In the genomic region with DNA sequence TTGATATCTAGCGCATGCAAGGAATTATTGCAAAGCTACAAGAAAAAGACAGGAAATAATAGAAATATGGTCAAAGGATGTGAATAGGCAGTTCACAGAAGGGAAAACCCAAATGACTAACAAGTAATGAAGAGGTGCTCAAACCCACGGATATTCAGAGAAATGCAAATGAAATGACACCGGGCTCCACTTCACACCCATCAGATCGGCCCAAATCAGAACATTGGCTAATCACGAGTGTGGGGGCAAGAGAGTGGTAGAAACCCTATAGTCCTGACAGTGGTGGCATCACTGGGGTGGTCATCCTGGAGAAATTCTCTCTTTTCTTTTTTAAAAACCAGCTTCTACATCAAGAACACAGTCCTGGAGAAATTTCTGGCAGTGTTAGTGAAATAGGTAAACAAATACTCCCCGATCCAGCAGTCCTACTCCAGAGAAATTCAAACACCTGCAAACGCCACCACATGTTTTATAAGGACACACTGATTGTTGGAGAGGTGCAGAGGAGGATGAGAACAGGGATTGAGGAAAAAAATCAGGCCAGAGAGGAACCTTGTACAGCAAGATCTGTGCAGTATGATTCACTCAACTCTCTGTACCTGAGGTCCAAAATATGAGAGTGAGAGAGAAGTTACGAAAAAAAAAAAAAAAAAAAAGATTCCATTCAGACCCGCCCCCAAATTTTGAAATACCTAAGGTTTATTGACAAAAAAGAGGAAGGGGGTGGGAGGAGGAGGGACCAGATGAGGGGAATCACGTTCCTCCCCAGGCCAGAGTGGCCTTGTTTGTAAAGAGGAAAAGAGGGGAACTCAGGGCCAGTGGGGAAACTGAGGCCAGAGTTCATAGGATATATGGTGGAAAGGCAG, we compare ENCODE assay signal across 9 cellular contexts. TPM values are rescaled to one million over a fixed set of nuclear protein-coding genes. Genes with fewer than 3 reads are reported as not detected.
A peak's percentile ranks its signal among the peaks of the same experiment; 100 is the strongest.
DNase-seq lines count a peak whose midpoint lies in the region; ATAC-seq and TF ChIP-seq lines count a peak whose summit lies in the region.
"Had no signal": no experiment of that assay in that cellular context is flagged by ENCODE, and none has a peak within 500 bp of the region (broad histone marks: within the 10 kb centered on the region; RNA-seq: fewer than 3 reads in every experiment).

No MANE protein-coding gene starts in this region.

- H3K27me3 ChIP-seq in BLaER1: no peaks in the 10 kb centered on the region
- H3K27me3 ChIP-seq in endodermal cell (ENCODE audit: control insufficient read depth, insufficient read depth, low read length, poor library complexity, severe bottlenecking): no peaks in the 10 kb centered on the region

- H3K36me3 ChIP-seq in BLaER1: no peaks in the 10 kb centered on the region
- no peaks in the 10 kb centered on the region for H3K36me3 ChIP-seq in endodermal cell (ENCODE audit: control insufficient read depth, insufficient read depth, low read length)

- no peak for TF ChIP-seq POLR2A in lower leg skin (IDR thresholded peaks at IDR 0.05)

- H3K27ac ChIP-seq in BLaER1 (no peak overlapping the region), endodermal cell (ENCODE audit: low read depth, low read length) (peak overlapping the region; percentile 17)

- H4K20me1 ChIP-seq in BLaER1: no peaks in the 10 kb centered on the region

- H3K27me3 Mint-ChIP-seq in endodermal cell (ENCODE audit: insufficient read depth): peaks cover 4% of the 10 kb centered on the region

- H3K4me1 Mint-ChIP-seq in endodermal cell: peaks cover 6% of the 10 kb centered on the region

- no peak overlapping the region for H3K4me3 ChIP-seq in BLaER1
- H3K4me3 ChIP-seq in endodermal cell (ENCODE audit: low read length): no peak overlapping the region
- no peak overlapping the region for H3K4me3 ChIP-seq in lower leg skin (ENCODE audit: low read depth, poor library complexity, severe bottlenecking)

- H3K27ac Mint-ChIP-seq in endodermal cell: no peak overlapping the region

- ATAC-seq in HG02885 (IDR thresholded peaks at IDR 0.05; ENCODE audit: poor library complexity, unreplicated experiment) (no peak), GM21423 (IDR thresholded peaks at IDR 0.05; ENCODE audit: unreplicated experiment) (no peak), HG03045 (IDR thresholded peaks at IDR 0.05; ENCODE audit: unreplicated experiment) (no peak)

- H3K4me1 ChIP-seq in BLaER1 (peaks cover 74% of the 10 kb centered on the region), endodermal cell (ENCODE audit: control insufficient read depth, insufficient read depth, low read length) (peaks cover 6% of the 10 kb centered on the region)

- peak; percentile 68 for DNase-seq in GM13977 (ENCODE audit: low spot score)
- peak; percentile 72 for DNase-seq in SKM-1 (lab: John Stamatoyannopoulos, UW; ENCODE audit: unreplicated experiment)
- no peak for DNase-seq in endodermal cell
- no peak for DNase-seq in lower leg skin (ENCODE audit: low spot score in 2 of 2)
- DNase-seq: NCI-H2107 had no signal

- no peaks in the 10 kb centered on the region for H3K9me3 ChIP-seq in BLaER1
- H3K9me3 ChIP-seq in endodermal cell (ENCODE audit: control insufficient read depth, low read length): no peaks in the 10 kb centered on the region

- peak overlapping the region; percentile 68 for H3K4me2 ChIP-seq in BLaER1

- in situ Hi-C loops in GM13977 (cut with MboI; ENCODE audit: low pct_unique_long_range_greater_than_20kb, low sequenced_read_pairs, unreplicated experiment): no loop called here

- H3K4me3 Mint-ChIP-seq in endodermal cell: no peak overlapping the region

- 72 to 73% methylated on average over 6 to 9 of the region's 10 CpGs for WGBS in endodermal cell (ENCODE audit: insufficient coverage in 1 of 2, insufficient read length in 1 of 2), 2 experiments
- 62 to 63% methylated on average over 10 of the region's 10 CpGs for WGBS in lower leg skin, 2 donors

- no peak for TF ChIP-seq CTCF in GM13977 (IDR thresholded peaks at IDR 0.05; ENCODE audit: extremely low read depth, insufficient read depth, missing control alignments)
- no peak for TF ChIP-seq CTCF in endodermal cell (conservative IDR thresholded peaks at IDR 0.05)
- TF ChIP-seq CTCF in lower leg skin (IDR thresholded peaks at IDR 0.05): no peak

- intact Hi-C loops in lower leg skin (cut with DNase I; ENCODE audit: low total_unique reads): no loop called here

- H3K9me3 Mint-ChIP-seq in endodermal cell: no peaks in the 10 kb centered on the region

- no peaks in the 10 kb centered on the region for H3K36me3 Mint-ChIP-seq in endodermal cell (ENCODE audit: low read depth)

- H3K9ac ChIP-seq in BLaER1 (peak overlapping the region; percentile 38; the same call in 1 of the 2 replicates), endodermal cell (ENCODE audit: extremely low read depth, low read length, poor library complexity, severe bottlenecking) (no peak overlapping the region)

RNA-seq across cellular contexts. Expression of a gene that starts 9.2 kb away (rescaled TPM):
- under 1 TPM; 0.24 to 0.40 TPM for total RNA-seq in endodermal cell
- 1.7 TPM for polyA plus RNA-seq in endodermal cell (2013, experiment 1 of 2)
- polyA plus RNA-seq in endodermal cell (2013, experiment 2 of 2): 0.95 TPM
- 10 to 100 TPM in 3 of 4 donors, 1 to 10 TPM in 1; 8.5 to 33.1 (median 16.3) TPM for total RNA-seq in lower leg skin

Comparison
In these comparisons a context has a peak if more than half of its experiments do, and no peak if none do; other contexts are left out.
1. DNase-seq: peak in GM13977 (single experiment) and SKM-1 (single experiment); none in endodermal cell (single experiment) and lower leg skin (0 of 2).
2. RNA of a gene that starts 9.2 kb away (total RNA-seq): 8.5 to 33.1 TPM in lower leg skin; 0.24 to 0.40 TPM in endodermal cell; every median in the first group is over 4 times any median in the second.